8 cellular contexts compared by ENCODE assay signal in the genomic region with DNA sequence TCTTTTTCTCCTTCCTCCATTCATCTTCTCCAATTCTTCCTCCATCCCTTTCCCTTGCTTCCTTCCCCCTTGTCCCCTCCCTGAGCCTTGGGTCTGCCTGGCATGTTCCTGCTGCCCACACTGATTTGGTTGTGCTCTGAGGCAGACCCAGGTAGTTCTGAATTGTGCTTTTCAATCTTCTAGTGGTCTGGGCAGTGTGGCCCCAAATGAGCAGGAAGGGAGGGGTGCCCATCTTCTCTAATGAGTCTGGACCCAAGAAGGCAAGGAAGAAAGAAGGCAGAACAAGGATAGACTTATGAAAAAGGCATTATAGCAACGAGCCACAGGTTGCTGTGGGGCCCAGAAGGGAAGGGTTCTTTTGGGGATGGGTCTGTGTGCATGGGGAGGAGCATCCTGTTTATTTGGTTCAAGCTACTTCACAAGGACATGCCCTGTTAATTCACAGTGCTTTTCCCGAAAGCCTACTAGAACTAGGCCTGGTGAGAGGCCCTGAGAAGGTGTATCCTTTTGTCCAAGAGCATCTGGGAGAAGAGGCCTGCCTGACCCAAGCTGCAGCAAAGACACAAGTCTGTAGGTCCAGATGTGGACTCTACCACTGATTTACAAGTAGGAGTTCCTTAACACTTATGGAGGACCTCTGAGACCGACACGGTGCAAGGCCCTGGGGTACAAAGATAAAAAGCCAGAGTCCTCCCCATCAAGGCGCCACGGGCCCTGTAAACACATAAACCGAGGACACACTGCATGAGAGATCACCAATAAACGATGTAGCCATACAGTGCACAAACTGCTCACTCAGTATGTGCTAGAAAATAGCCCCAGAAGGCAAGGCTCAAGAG. TPM values are rescaled to one million over a fixed set of nuclear protein-coding genes. Genes with fewer than 3 reads are reported as not detected.
DNase-seq lines count a peak whose midpoint lies in the region; ATAC-seq and TF ChIP-seq lines count a peak whose summit lies in the region.

No MANE protein-coding gene starts in this region.

- intact Hi-C loops in left ventricle myocardium inferior (cut with micrococcal nuclease) (no loop called here), Right ventricle myocardium superior (cut with DNase I) (loop anchor here (5.0 kb wide), 1 partner anchor 102 kb away; no protein-coding TSS in a partner anchor), mammary epithelial cell (cut with micrococcal nuclease) (loop anchor here (2.0 kb wide), 1 partner anchor 25 kb away; no protein-coding TSS in a partner anchor), aorta (cut with DNase I) (loop anchor here (2.0 to 5.0 kb wide), 4 partner anchors 37 to 107 kb away; no protein-coding TSS in a partner anchor)

- H3K27me3 ChIP-seq in left ventricle myocardium inferior (ENCODE audit: low read depth) (no peaks in the 10 kb centered on the region), mammary epithelial cell (ENCODE audit: insufficient read depth, low read length) (no peaks in the 10 kb centered on the region), aorta (ENCODE audit: control insufficient read depth in 1 of 2, insufficient read depth in 2 of 2, low read length in 1 of 2) (no peaks in the 10 kb centered on the region)

- H3K36me3 ChIP-seq in left ventricle myocardium inferior (no peaks in the 10 kb centered on the region), mammary epithelial cell (ENCODE audit: insufficient read depth, low read length) (no peaks in the 10 kb centered on the region), mesodermal cell (ENCODE audit: control insufficient read depth, insufficient read depth, low read length) (peaks cover 5% of the 10 kb centered on the region), aorta (ENCODE audit: control insufficient read depth in 1 of 2, insufficient read depth in 2 of 2, low read length in 1 of 2) (no peaks in the 10 kb centered on the region)

- H3K4me3 ChIP-seq in left ventricle myocardium inferior (peak overlapping the region; percentile 86), mammary epithelial cell (replicated peaks in 1 of 3; ENCODE audit: insufficient read depth in 1 of 3, low read depth in 2 of 3, low read length in 3 of 3) (peak overlapping the region; percentile 54 to 58 (median 55)), mesodermal cell (ENCODE audit: extremely low read depth, insufficient read depth, low read length, poor library complexity, severe bottlenecking) (peak overlapping the region; percentile 70), aorta (ENCODE audit: low read length in 2 of 2) (peak overlapping the region in 1 of 2 donors; percentile 36)

- no peaks in the 10 kb centered on the region for H4K20me1 ChIP-seq in mammary epithelial cell (ENCODE audit: insufficient read depth, low read length)

- in situ Hi-C loops in mammary epithelial cell (cut with MboI; ENCODE audit: low sequenced_read_pairs in 2 of 2): no loop called here

- peak overlapping the region; percentile 39 for H3K9ac ChIP-seq in mammary epithelial cell (ENCODE audit: insufficient read depth, low read length)

- peak overlapping the region; percentile 86 for H2AFZ ChIP-seq in mammary epithelial cell (ENCODE audit: low read depth, low read length)

- ATAC-seq in Right ventricle myocardium superior (ENCODE audit: poor library complexity): no peak
- ATAC-seq in aorta (ENCODE audit: low FRiP score): no peak
- ATAC-seq in HG03039 (IDR thresholded peaks at IDR 0.05; ENCODE audit: unreplicated experiment): no peak

- H3K4me1 ChIP-seq in left ventricle myocardium inferior (peaks cover 51% of the 10 kb centered on the region), mammary epithelial cell (ENCODE audit: insufficient read depth, low read length) (peaks cover 27% of the 10 kb centered on the region), mesodermal cell (ENCODE audit: control insufficient read depth, insufficient read depth, low read length, poor library complexity, severe bottlenecking) (peaks cover 12% of the 10 kb centered on the region), aorta (ENCODE audit: control insufficient read depth in 1 of 2, insufficient read depth in 2 of 2, low read length in 2 of 2) (peaks cover under 1 to 3% of the 10 kb centered on the region in 2 donors)

- dilution Hi-C loops in mammary epithelial cell (cut with HindIII; ENCODE audit: low sequenced_read_pairs): no loop called here

- no TSS peak for BruUV-seq in mammary epithelial cell (replicated peaks; lab: Mats Ljungman, UMichigan)

- TF ChIP-seq CTCF in left ventricle myocardium inferior (IDR thresholded peaks at IDR 0.05; ENCODE audit: borderline replicate concordance) (no peak), mammary epithelial cell (conservative IDR thresholded peaks at IDR 0.05 in 1 of 2, IDR thresholded peaks at IDR 0.05 in 1 of 2; ENCODE audit: extremely low read depth in 1 of 2, insufficient read depth in 1 of 2, low read depth in 1 of 2, low read length in 2 of 2) (no peak)

- peaks cover 37% of the 10 kb centered on the region for H3K79me2 ChIP-seq in mammary epithelial cell (ENCODE audit: insufficient read depth, low read length)

- H3K9me3 ChIP-seq in left ventricle myocardium inferior (replicated peaks) (no peaks in the 10 kb centered on the region), mammary epithelial cell (replicated peaks; ENCODE audit: insufficient read depth, low read length) (no peaks in the 10 kb centered on the region), mesodermal cell (ENCODE audit: control insufficient read depth, low read length) (no peaks in the 10 kb centered on the region), aorta (ENCODE audit: control insufficient read depth, low read length) (no peaks in the 10 kb centered on the region)

- CTCF ChIA-PET in mammary epithelial cell (lab: Charles Lee; ENCODE audit: low non-redundant PET): no interaction called here

- H3K27ac ChIP-seq in left ventricle myocardium inferior (replicated peaks) (peak overlapping the region; percentile 99), mammary epithelial cell (ENCODE audit: insufficient read depth, low read depth, low read length) (peak overlapping the region; percentile 45), mesodermal cell (ENCODE audit: low read depth, low read length, severe bottlenecking) (peak overlapping the region; percentile 57), aorta (ENCODE audit: low read depth in 1 of 2, low read length in 2 of 2) (peak overlapping the region; percentile 78 to 83)

- 58% methylated on average over 7 of the region's 8 CpGs for WGBS in mammary epithelial cell (ENCODE audit: low coverage, missing lambda C conversion rate)
- WGBS in mesodermal cell (ENCODE audit: insufficient coverage in 2 of 2), 2 experiments: 67 to 69% methylated on average over 7 to 8 of the region's 8 CpGs
- 61 to 73% methylated on average over 8 of the region's 8 CpGs for WGBS in aorta, 2 donors

- DNase-seq in left ventricle myocardium inferior (no peak), Right ventricle myocardium superior (no peak), mammary epithelial cell (no peak), aorta (no peak), GOT3 (lab: John Stamatoyannopoulos, UW) (no peak), HuH-7.5 (ENCODE audit: low spot score) (no peak)

- H3K4me2 ChIP-seq in mammary epithelial cell (ENCODE audit: insufficient read depth, low read depth, low read length): peak overlapping the region; percentile 85

RNA-seq across cellular contexts. Expression of a gene that starts 1.2 kb away (rescaled TPM):
- total RNA-seq in left ventricle myocardium inferior: 23.9 TPM
- total RNA-seq in Right ventricle myocardium superior: 20.8 TPM
- 10 to 100 TPM; 34.8 to 45.6 TPM for total RNA-seq in mammary epithelial cell
- polyA plus RNA-seq in mammary epithelial cell: 17.1 TPM
- polyA minus RNA-seq in mammary epithelial cell: 41.4 TPM
- polyA plus RNA-seq in mesodermal cell (2013, experiment 1 of 2): 11.4 TPM
- 9.3 TPM for polyA plus RNA-seq in mesodermal cell (2013, experiment 2 of 2)
- total RNA-seq in aorta: 10 to 100 TPM; 51.3 to 59.9 TPM
- polyA plus RNA-seq in aorta: 10 to 100 TPM in 1 of 2 donors, 1 to 10 TPM in 1; 7.4 to 16.1 TPM

RNA-seq across cellular contexts. Expression of a gene that starts 35.6 kb away (rescaled TPM):
- total RNA-seq in left ventricle myocardium inferior (not detected), Right ventricle myocardium superior (not detected), mammary epithelial cell (not detected), aorta (not detected)
- polyA plus RNA-seq in mammary epithelial cell (not detected), aorta (not detected)
- polyA minus RNA-seq in mammary epithelial cell: not detected
- 0.07 TPM for polyA plus RNA-seq in mesodermal cell (2013, experiment 1 of 2)
- not detected for polyA plus RNA-seq in mesodermal cell (2013, experiment 2 of 2)

Comparison
In these comparisons a context has a peak if more than half of its experiments do, and no peak if none do; other contexts are left out.
1. H3K27ac ChIP-seq: peak in every context shown above with its lines; median percentile 99 in left ventricle myocardium inferior; 80 in aorta; 57 in mesodermal cell; 45 in mammary epithelial cell.